Comparison of ENCODE assay signal across 17 cellular contexts in genomic region chr7:26603631-26604030, GRCh38.
DNase-seq lines count a peak whose midpoint lies in the region; ATAC-seq and TF ChIP-seq lines count a peak whose summit lies in the region.
"Had no signal": no experiment of that assay in that cellular context is flagged by ENCODE, and none has a peak within 500 bp of the region (broad histone marks: within the 10 kb centered on the region; RNA-seq: fewer than 3 reads in every experiment).

No MANE protein-coding gene starts in this region.

- H3K27me3 Mint-ChIP-seq in activated CD4-positive, alpha-beta memory T cell treated with anti-CD3 and anti-CD28 coated beads for 36 hours = peaks cover 12% of the 10 kb centered on the region

- no peak for TF ChIP-seq CTCF in mammary epithelial cell (conservative IDR thresholded peaks at IDR 0.05 in 1 of 2, IDR thresholded peaks at IDR 0.05 in 1 of 2; ENCODE audit: extremely low read depth in 1 of 2, insufficient read depth in 1 of 2, low read depth in 1 of 2, low read length in 2 of 2)
- TF ChIP-seq CTCF in left lung (IDR thresholded peaks at IDR 0.05) = no peak

- H3K27me3 ChIP-seq in mammary epithelial cell (ENCODE audit: insufficient read depth, low read length) (no peaks in the 10 kb centered on the region), left lung (no peaks in the 10 kb centered on the region), GM23248 (replicated peaks; ENCODE audit: insufficient read depth) (peaks cover 18% of the 10 kb centered on the region)
- H3K27me3 ChIP-seq: BLaER1, sigmoid colon had no signal

- H3K9me3 ChIP-seq in mammary epithelial cell (replicated peaks; ENCODE audit: insufficient read depth, low read length) = no peaks in the 10 kb centered on the region
- no peaks in the 10 kb centered on the region for H3K9me3 ChIP-seq in left lung
- no peaks in the 10 kb centered on the region for H3K9me3 ChIP-seq in GM23248 (ENCODE audit: low read depth)
- H3K9me3 ChIP-seq: BLaER1, sigmoid colon had no signal

- no peak overlapping the region for H3K4me2 ChIP-seq in mammary epithelial cell (ENCODE audit: insufficient read depth, low read depth, low read length)
- H3K4me2 ChIP-seq in GM23248 (ENCODE audit: unreplicated experiment) = no peak overlapping the region
- H3K4me2 ChIP-seq: BLaER1 had no signal

- no peaks in the 10 kb centered on the region for H3K36me3 Mint-ChIP-seq in activated CD4-positive, alpha-beta memory T cell treated with anti-CD3 and anti-CD28 coated beads for 36 hours

- no peaks in the 10 kb centered on the region for H3K9me3 Mint-ChIP-seq in activated CD4-positive, alpha-beta memory T cell treated with anti-CD3 and anti-CD28 coated beads for 36 hours
- H3K9me3 Mint-ChIP-seq: activated CD4-positive, alpha-beta T cell treated with anti-CD3 and anti-CD28 coated beads, Interleukin-2, amount 10 ng/mL, durations not matched to agents 7 days and 5 days; activated T-helper 1 cell treated with anti-CD3 and anti-CD28 coated beads, Interleukin-12 subunit alpha, Interleukin-12 subunit beta, Interleukin-2, Interleukin-4 antibody, amounts not matched to agents 30 ng/mL and 10 ng/mL and 1 ng/mL, durations not matched to agents 14 hours and 24 hours and 36 hours; nephron progenitor cell had no signal

- no peak overlapping the region for H3K4me3 ChIP-seq in mammary epithelial cell (replicated peaks in 1 of 3; ENCODE audit: insufficient read depth in 1 of 3, low read depth in 2 of 3, low read length in 3 of 3)
- no peak overlapping the region for H3K4me3 ChIP-seq in left lung
- H3K4me3 ChIP-seq in GM23248 = no peak overlapping the region
- H3K4me3 ChIP-seq: BLaER1, sigmoid colon had no signal

- no peaks in the 10 kb centered on the region for H3K79me2 ChIP-seq in mammary epithelial cell (ENCODE audit: insufficient read depth, low read length)
- H3K79me2 ChIP-seq in GM23248 (ENCODE audit: insufficient read depth) = no peaks in the 10 kb centered on the region

- H3K27ac ChIP-seq in mammary epithelial cell (ENCODE audit: insufficient read depth, low read depth, low read length) (no peak overlapping the region), left lung (no peak overlapping the region), GM23248 (no peak overlapping the region)
- H3K27ac ChIP-seq: BLaER1, sigmoid colon had no signal

- in situ Hi-C loops in mammary epithelial cell (cut with MboI; ENCODE audit: low sequenced_read_pairs in 2 of 2) = no loop called here
- in situ Hi-C loops in GM23248 (cut with MboI) = no loop called here

- H2AFZ ChIP-seq in mammary epithelial cell (ENCODE audit: low read depth, low read length) (no peak overlapping the region), GM23248 (no peak overlapping the region)

- intact Hi-C loops in mammary epithelial cell (cut with micrococcal nuclease) = no loop called here
- intact Hi-C loops in left lung (cut with DNase I) = no loop called here
- intact Hi-C loops in activated CD4-positive, alpha-beta memory T cell treated with anti-CD3 and anti-CD28 coated beads for 36 hours (cut with micrococcal nuclease) = no loop called here

- dilution Hi-C loops in mammary epithelial cell (cut with HindIII; ENCODE audit: low sequenced_read_pairs) = no loop called here

- no peak overlapping the region for H3K4me3 Mint-ChIP-seq in activated CD4-positive, alpha-beta memory T cell treated with anti-CD3 and anti-CD28 coated beads for 36 hours
- H3K4me3 Mint-ChIP-seq: activated CD4-positive, alpha-beta T cell treated with anti-CD3 and anti-CD28 coated beads, Interleukin-2, amount 10 ng/mL, durations not matched to agents 7 days and 5 days; activated T-helper 1 cell treated with anti-CD3 and anti-CD28 coated beads, Interleukin-12 subunit alpha, Interleukin-12 subunit beta, Interleukin-2, Interleukin-4 antibody, amounts not matched to agents 30 ng/mL and 10 ng/mL and 1 ng/mL, durations not matched to agents 14 hours and 24 hours and 36 hours; nephron progenitor cell; T-helper 17 cell had no signal

- H3K9ac ChIP-seq in mammary epithelial cell (ENCODE audit: insufficient read depth, low read length) (no peak overlapping the region), GM23248 (no peak overlapping the region)
- H3K9ac ChIP-seq: BLaER1 had no signal

- POLR2A ChIA-PET in activated CD4-positive, alpha-beta memory T cell treated with anti-CD3 and anti-CD28 coated beads for 36 hours (lab: Charles Lee) = no interaction called here

- ATAC-seq in left lung (peak; percentile 14), HG03095 (IDR thresholded peaks at IDR 0.05; ENCODE audit: unreplicated experiment) (no peak)
- ATAC-seq: T-helper 17 cell had no signal

- BruUV-seq in mammary epithelial cell (replicated peaks; lab: Mats Ljungman, UMichigan) = no TSS peak

- H3K36me3 ChIP-seq in mammary epithelial cell (ENCODE audit: insufficient read depth, low read length) (no peaks in the 10 kb centered on the region), left lung (no peaks in the 10 kb centered on the region), GM23248 (ENCODE audit: low read depth) (no peaks in the 10 kb centered on the region)
- H3K36me3 ChIP-seq: BLaER1, sigmoid colon had no signal

- DNase-seq in ELF-1 (ENCODE audit: low read depth, low spot score) (peak; percentile 76), NCI-H187 (lab: John Stamatoyannopoulos, UW) (peak; percentile 68 to 90), mammary epithelial cell (peak; percentile 97), left lung (no peak), GM23248 (no peak), NCI-H1436 treated with DMSO at 0.1 percent for 48 hours (lab: John Stamatoyannopoulos, UW) (no peak)
- DNase-seq in activated CD4-positive, alpha-beta memory T cell treated with anti-CD3 and anti-CD28 coated beads for 36 hours = no peak
- DNase-seq: activated CD4-positive, alpha-beta T cell treated with anti-CD3 and anti-CD28 coated beads, Interleukin-2, amount 10 ng/mL, durations not matched to agents 7 days and 5 days; amygdala; foreskin melanocyte; NCI-H1694 treated with DMSO at 0.1 percent for 48 hours; nephron progenitor cell; sigmoid colon; T-helper 17 cell had no signal

- H3K27ac Mint-ChIP-seq in activated CD4-positive, alpha-beta memory T cell treated with anti-CD3 and anti-CD28 coated beads for 36 hours = no peak overlapping the region
- H3K27ac Mint-ChIP-seq: activated CD4-positive, alpha-beta T cell treated with anti-CD3 and anti-CD28 coated beads, Interleukin-2, amount 10 ng/mL, durations not matched to agents 7 days and 5 days; activated T-helper 1 cell treated with anti-CD3 and anti-CD28 coated beads, Interleukin-12 subunit alpha, Interleukin-12 subunit beta, Interleukin-2, Interleukin-4 antibody, amounts not matched to agents 30 ng/mL and 10 ng/mL and 1 ng/mL, durations not matched to agents 14 hours and 24 hours and 36 hours; nephron progenitor cell; T-helper 17 cell had no signal

- H3F3A ChIP-seq in GM23248 (ENCODE audit: insufficient read depth) = no peaks in the 10 kb centered on the region

- H3K4me1 Mint-ChIP-seq in activated CD4-positive, alpha-beta memory T cell treated with anti-CD3 and anti-CD28 coated beads for 36 hours (ENCODE audit: low read depth) = no peaks in the 10 kb centered on the region
- H3K4me1 Mint-ChIP-seq: activated CD4-positive, alpha-beta T cell treated with anti-CD3 and anti-CD28 coated beads, Interleukin-2, amount 10 ng/mL, durations not matched to agents 7 days and 5 days; T-helper 17 cell had no signal

- H3K9me2 ChIP-seq in GM23248 (ENCODE audit: insufficient read depth) = no peaks in the 10 kb centered on the region

- no peaks in the 10 kb centered on the region for H4K20me1 ChIP-seq in mammary epithelial cell (ENCODE audit: insufficient read depth, low read length)
- H4K20me1 ChIP-seq in GM23248 (ENCODE audit: insufficient read depth) = no peaks in the 10 kb centered on the region
- H4K20me1 ChIP-seq: BLaER1 had no signal

- H3K4me1 ChIP-seq in mammary epithelial cell (ENCODE audit: insufficient read depth, low read length) (peaks cover 14% of the 10 kb centered on the region), left lung (no peaks in the 10 kb centered on the region), GM23248 (ENCODE audit: insufficient read depth) (no peaks in the 10 kb centered on the region)
- H3K4me1 ChIP-seq: BLaER1, sigmoid colon had no signal

- CTCF ChIA-PET in mammary epithelial cell (lab: Charles Lee; ENCODE audit: low non-redundant PET) = no interaction called here
- CTCF ChIA-PET in activated CD4-positive, alpha-beta memory T cell treated with anti-CD3 and anti-CD28 coated beads for 36 hours (lab: Charles Lee) = interaction anchor here (1.0 kb wide), 2 partner anchors 78 to 234 kb away, joined by 3 read pairs; no protein-coding TSS in a partner anchor

Comparison
In these comparisons a context has a peak if more than half of its experiments do, and no peak if none do; other contexts are left out.
1. DNase-seq: peak in ELF-1 (single experiment), NCI-H187 (2 of 2) and mammary epithelial cell (single experiment); none in left lung (0 of 2), GM23248 (single experiment), activated CD4-positive, alpha-beta memory T cell treated with anti-CD3 and anti-CD28 coated beads for 36 hours (single experiment) and NCI-H1436 treated with DMSO at 0.1 percent for 48 hours (single experiment).